In genomic region chr5:177310332-177310731, GRCh38 we compare ENCODE assay signal across 2 cellular contexts.
TF ChIP-seq lines count a peak whose summit lies in the region.

No MANE protein-coding gene starts in this region.

TF ChIP-seq in SK-N-SH, 30 proteins besides CTCF, POLR2A, EP300 and RAD21 (continued from another document):
- TF ChIP-seq IRF3 (IDR thresholded peaks at IDR 0.05; ENCODE audit: low read depth, low read length) (no peak), CHD2 (IDR thresholded peaks at IDR 0.05; ENCODE audit: low read length, partially characterized antibody) (no peak), ELF1 (IDR thresholded peaks at IDR 0.05) (no peak), SIN3A (IDR thresholded peaks at IDR 0.05; ENCODE audit: borderline replicate concordance, low read depth, low read length) (no peak), TEAD4 (IDR thresholded peaks at IDR 0.05; ENCODE audit: borderline replicate concordance, insufficient read depth) (no peak), RCOR1 (IDR thresholded peaks at IDR 0.05; ENCODE audit: low read length) (no peak), REST (IDR thresholded peaks at IDR 0.05; ENCODE audit: low read depth, low read length) (no peak), NRF1 (IDR thresholded peaks at IDR 0.05; ENCODE audit: low read depth, low read length) (no peak), FOXM1 (IDR thresholded peaks at IDR 0.05; ENCODE audit: low read depth) (no peak), SMC3 (IDR thresholded peaks at IDR 0.05; ENCODE audit: low read depth, low read length) (no peak), GATA2 (CRISPR knock-in tag; IDR thresholded peaks at IDR 0.05) (no peak)

TF ChIP-seq in SK-N-SH treated with all-trans-retinoic acid at 6 μM for 48 hours, 23 proteins besides CTCF, POLR2A, EP300 and RAD21:
- TF ChIP-seq TSHZ2 (CRISPR knock-in tag; IDR thresholded peaks at IDR 0.05): no peak
- TF ChIP-seq ARNTL (CRISPR knock-in tag; IDR thresholded peaks at IDR 0.05; ENCODE audit: borderline replicate concordance, low read depth): no peak
- no peak for TF ChIP-seq ZNF70 (CRISPR knock-in tag; IDR thresholded peaks at IDR 0.05)
- no peak for TF ChIP-seq TOX (CRISPR knock-in tag; IDR thresholded peaks at IDR 0.05; ENCODE audit: borderline replicate concordance)
- no peak for TF ChIP-seq ZC3H10 (CRISPR knock-in tag; IDR thresholded peaks at IDR 0.05)
- no peak for TF ChIP-seq GLIS3 (CRISPR knock-in tag; IDR thresholded peaks at IDR 0.05)
- no peak for TF ChIP-seq BACH2 (CRISPR knock-in tag; IDR thresholded peaks at IDR 0.05; ENCODE audit: borderline replicate concordance)
TF ChIP-seq in SK-N-SH treated with all-trans-retinoic acid at 6 μM for 48 hours: peak in this region for 0.
